Comparison of ENCODE assay signal across 20 cellular contexts in genomic region chrX:30806187-30806728, GRCh38.
DNase-seq lines count a peak whose midpoint lies in the region; FAIRE-seq and TF ChIP-seq lines count a peak whose summit lies in the region.
"Had no signal": no experiment of that assay in that cellular context is flagged by ENCODE, and none has a peak within 500 bp of the region (broad histone marks: within the 10 kb centered on the region; RNA-seq: fewer than 3 reads in every experiment).

No MANE protein-coding gene starts in this region.

- H3K4me3 ChIP-seq in epithelial cell of esophagus (ENCODE audit: low read length), result no peak overlapping the region
- H3K4me3 ChIP-seq in kidney (ENCODE audit: low read length in 2 of 2), result no peak overlapping the region
- H3K4me3 ChIP-seq in stomach, result no peak overlapping the region
- H3K4me3 ChIP-seq: GM12878 had no signal

- DNase-seq in HTR-8/SVneo (ENCODE audit: insufficient read length, low spot score) (no peak), epithelial cell of esophagus (ENCODE audit: low read depth) (peak; percentile 66), kidney (peak; percentile 49), stomach (peak; percentile 11), SW480 (ENCODE audit: low spot score) (no peak)
- DNase-seq in activated naive CD8-positive, alpha-beta T cell treated with anti-CD3 and anti-CD28 coated beads for 36 hours, result no peak
- DNase-seq in activated CD4-positive, CD25-positive, alpha-beta regulatory T cell treated with anti-CD3 and anti-CD28 coated beads, Interleukin-2, amount 50 U/mL, for 72 hours, result no peak
- DNase-seq: C1 segment of cervical spinal cord; Calu3; CD4-positive, alpha-beta T cell; DMS 273 treated with DMSO at 0.1 percent for 48 hours; DMS79; GOT3; HCEC 1CT; HFFc6 had no signal

- no peak overlapping the region for H3K4me3 Mint-ChIP-seq in activated naive CD8-positive, alpha-beta T cell treated with anti-CD3 and anti-CD28 coated beads for 36 hours
- H3K4me3 Mint-ChIP-seq: B cell; CD4-positive, alpha-beta T cell; HFFc6 had no signal

- no peak overlapping the region for H3K9ac ChIP-seq in kidney (ENCODE audit: low read length in 2 of 2)

- no peaks in the 10 kb centered on the region for H3K9me3 Mint-ChIP-seq in activated naive CD8-positive, alpha-beta T cell treated with anti-CD3 and anti-CD28 coated beads for 36 hours
- H3K9me3 Mint-ChIP-seq: CD4-positive, alpha-beta T cell; HFFc6 had no signal

- H3K4me1 Mint-ChIP-seq in activated naive CD8-positive, alpha-beta T cell treated with anti-CD3 and anti-CD28 coated beads for 36 hours, result no peaks in the 10 kb centered on the region

- H3K27ac ChIP-seq in kidney (ENCODE audit: low read depth in 2 of 2, low read length in 2 of 2) (no peak overlapping the region), stomach (no peak overlapping the region)

- H3K36me3 Mint-ChIP-seq in activated naive CD8-positive, alpha-beta T cell treated with anti-CD3 and anti-CD28 coated beads for 36 hours, result no peaks in the 10 kb centered on the region

- H3K36me3 ChIP-seq in kidney (ENCODE audit: control insufficient read depth in 1 of 2, insufficient read depth in 2 of 2, low read length in 2 of 2) (no peaks in the 10 kb centered on the region), stomach (no peaks in the 10 kb centered on the region)

- TF ChIP-seq POLR2A in stomach (IDR thresholded peaks at IDR 0.05), result no peak

- H3K27me3 Mint-ChIP-seq in activated naive CD8-positive, alpha-beta T cell treated with anti-CD3 and anti-CD28 coated beads for 36 hours, result no peaks in the 10 kb centered on the region
- H3K27me3 Mint-ChIP-seq: B cell had no signal

- H3K4me1 ChIP-seq in kidney (ENCODE audit: control insufficient read depth in 1 of 2, insufficient read depth in 1 of 2, low read depth in 1 of 2, low read length in 2 of 2) (no peaks in the 10 kb centered on the region), stomach (no peaks in the 10 kb centered on the region)

- TF ChIP-seq EP300 in stomach (IDR thresholded peaks at IDR 0.05), result no peak

- H3K9me3 ChIP-seq in kidney (ENCODE audit: control insufficient read depth in 1 of 2, low read length in 2 of 2), result no peaks in the 10 kb centered on the region
- H3K9me3 ChIP-seq in stomach, result no peaks in the 10 kb centered on the region

- no peak for TF ChIP-seq CTCF in epithelial cell of esophagus (IDR thresholded peaks at IDR 0.05; ENCODE audit: insufficient read depth, low read depth, low read length, missing control alignments)
- TF ChIP-seq CTCF in kidney (IDR thresholded peaks at IDR 0.05; ENCODE audit: borderline replicate concordance, extremely low read depth, insufficient read depth), result no peak
- TF ChIP-seq CTCF in stomach (IDR thresholded peaks at IDR 0.05), result no peak

- intact Hi-C loops in kidney (cut with DNase I) (no loop called here), stomach (cut with DNase I; ENCODE audit: low total_unique reads) (no loop called here)

- FAIRE-seq in HTR-8/SVneo (lab: Jason Lieb, UNC) (peak; percentile 89), kidney (lab: Jason Lieb, UNC) (no peak)
- FAIRE-seq: A204.1, GM12878, GM18507, HepG2 had no signal

- WGBS in stomach, 5 donors, result 85 to 95% (median 91%) methylated on average over 7 of the region's 7 CpGs

- no peaks in the 10 kb centered on the region for H3K27me3 ChIP-seq in stomach

- H3K27ac Mint-ChIP-seq in activated naive CD8-positive, alpha-beta T cell treated with anti-CD3 and anti-CD28 coated beads for 36 hours, result no peak overlapping the region
- H3K27ac Mint-ChIP-seq: B cell; CD4-positive, alpha-beta T cell; HFFc6 had no signal

Comparison
In these comparisons a context has a peak if more than half of its experiments do, and no peak if none do; other contexts are left out.
1. DNase-seq: peak in epithelial cell of esophagus (single experiment), kidney (single experiment) and stomach (single experiment); none in HTR-8/SVneo (single experiment), SW480 (single experiment), activated naive CD8-positive, alpha-beta T cell treated with anti-CD3 and anti-CD28 coated beads for 36 hours (single experiment) and activated CD4-positive, CD25-positive, alpha-beta regulatory T cell treated with anti-CD3 and anti-CD28 coated beads, Interleukin-2, amount 50 U/mL, for 72 hours (single experiment).